9 cellular contexts compared by ENCODE assay signal in genomic region chr7:134900430-134900876, GRCh38.
A peak's percentile ranks its signal among the peaks of the same experiment; 100 is the strongest.
DNase-seq lines count a peak whose midpoint lies in the region; ATAC-seq and TF ChIP-seq lines count a peak whose summit lies in the region.
"Had no signal": no experiment of that assay in that cellular context is flagged by ENCODE, and none has a peak within 500 bp of the region (broad histone marks: within the 10 kb centered on the region; RNA-seq: fewer than 3 reads in every experiment).

No MANE protein-coding gene starts in this region.

- H3K79me1 ChIP-seq in trophoblast cell (ENCODE audit: low read length), result peaks cover 14% of the 10 kb centered on the region

- DNase-seq in HCT116 (ENCODE audit: low read depth, low spot score) (no peak), trophoblast cell (no peak), SHP77 treated with DMSO at 0.1 percent for 48 hours (lab: John Stamatoyannopoulos, UW) (no peak), SHP77 (lab: John Stamatoyannopoulos, UW) (no peak), BE2C (no peak)
- DNase-seq: testis had no signal

- no peak overlapping the region for H4K12ac ChIP-seq in trophoblast cell (ENCODE audit: low read depth, low read length)

- H3K9me3 ChIP-seq in HCT116 (ENCODE audit: control insufficient read depth in 1 of 2, insufficient read depth in 1 of 2, low read depth in 1 of 2, low read length in 2 of 2) (peaks cover 8 to 13% of the 10 kb centered on the region in 2 experiments; a peak in 2 of 4 replicates), trophoblast cell (ENCODE audit: insufficient read depth, low read depth, low read length) (peaks cover 6% of the 10 kb centered on the region), BE2C (0 out of 2 replicates have a peak, but pooled peaks cover 3% of the 10 kb centered on the region)
- H3K9me3 ChIP-seq: testis had no signal

- H2BK120ac ChIP-seq in trophoblast cell (ENCODE audit: insufficient read depth, low read length, poor library complexity), result peak overlapping the region; percentile 74

- no peak for TF ChIP-seq POLR2A in HCT116 (IDR thresholded peaks at IDR 0.05; ENCODE audit: borderline replicate concordance, extremely low read depth, insufficient read depth, insufficient read length)

- intact Hi-C loops in HCT116 (cut with micrococcal nuclease), result no loop called here

- peak overlapping the region; percentile 70 for H4K91ac ChIP-seq in trophoblast cell (ENCODE audit: low read depth, low read length)

- H3K18ac ChIP-seq in trophoblast cell (ENCODE audit: low read length), result peak overlapping the region; percentile 37

- POLR2A ChIA-PET in HCT116 (lab: Charles Lee), result interaction anchor here (1.8 kb wide), 1 partner anchor 10 kb away, joined by 6 read pairs; no protein-coding TSS in a partner anchor

- H3K4me1 ChIP-seq in HCT116 (ENCODE audit: control insufficient read depth in 1 of 2, insufficient read depth in 2 of 2, low read length in 2 of 2) (peaks cover 18 to 40% of the 10 kb centered on the region in 2 experiments), trophoblast cell (ENCODE audit: control insufficient read depth in 1 of 2, insufficient read depth in 2 of 2, low read length in 2 of 2) (peaks cover 21 to 26% of the 10 kb centered on the region in 2 experiments), BE2C (no peaks in the 10 kb centered on the region; the same call in 1 of the 2 replicates)

- H2BK5ac ChIP-seq in trophoblast cell (ENCODE audit: low read depth, low read length, poor library complexity), result peak overlapping the region; percentile 58

- CTCF ChIA-PET in HCT116 (lab: Charles Lee), result no interaction called here

- H3K4me3 ChIP-seq in HCT116 (replicated peaks in 1 of 2; ENCODE audit: low read depth in 1 of 2, low read length in 2 of 2) (no peak overlapping the region), trophoblast cell (ENCODE audit: low read depth, low read length) (no peak overlapping the region), BE2C (ENCODE audit: low read depth, low read length) (no peak overlapping the region)
- H3K4me3 ChIP-seq: testis had no signal

- H4K8ac ChIP-seq in trophoblast cell (ENCODE audit: low read depth, low read length), result no peak overlapping the region

- peak overlapping the region; percentile 11 for H2AK5ac ChIP-seq in trophoblast cell (ENCODE audit: low read length)

- peak overlapping the region; percentile 87 for H3K4ac ChIP-seq in trophoblast cell (ENCODE audit: low read depth, low read length)

- H3K36me3 ChIP-seq in HCT116 (ENCODE audit: control insufficient read depth in 1 of 2, insufficient read depth in 2 of 2, low read length in 2 of 2) (no peaks in the 10 kb centered on the region; a peak in 1 of 4 replicates), trophoblast cell (ENCODE audit: control insufficient read depth in 1 of 2, insufficient read depth in 2 of 2, low read length in 2 of 2) (peaks cover 15 to 24% of the 10 kb centered on the region in 2 experiments), BE2C (peaks cover 2% of the 10 kb centered on the region)

- no TSS peak for BruUV-seq in HCT116 (replicated peaks; lab: Mats Ljungman, UMichigan)

- H3K27me3 ChIP-seq in HCT116 (ENCODE audit: insufficient read depth, low read length), result no peaks in the 10 kb centered on the region
- no peaks in the 10 kb centered on the region for H3K27me3 ChIP-seq in trophoblast cell (ENCODE audit: insufficient read depth, low read length)
- no peaks in the 10 kb centered on the region for H3K27me3 ChIP-seq in BE2C
- H3K27me3 ChIP-seq: testis had no signal

- no peak overlapping the region for H2AFZ ChIP-seq in HCT116 (ENCODE audit: low read depth, low read length, poor library complexity, severe bottlenecking)
- no peak overlapping the region for H2AFZ ChIP-seq in trophoblast cell (ENCODE audit: insufficient read depth, low read length, poor library complexity)

- no peak for TF ChIP-seq CTCF in HCT116 (IDR thresholded peaks at IDR 0.05 in 2 of 3, conservative IDR thresholded peaks at IDR 0.05 in 1 of 3; ENCODE audit: borderline replicate concordance in 1 of 3, insufficient read depth in 1 of 3, low read depth in 2 of 3, low read length in 2 of 3)
- TF ChIP-seq CTCF in BE2C (IDR thresholded peaks at IDR 0.05; ENCODE audit: low read depth, low read length), result no peak

- peak overlapping the region; percentile 53 for H3K14ac ChIP-seq in trophoblast cell (ENCODE audit: low read length)

- no peaks in the 10 kb centered on the region for H3K9me2 ChIP-seq in HCT116 (ENCODE audit: insufficient read depth)

- TF ChIP-seq RAD21 in HCT116 (IDR thresholded peaks at IDR 0.05; ENCODE audit: low read depth), result no peak

- H2BK12ac ChIP-seq in trophoblast cell (ENCODE audit: low read length), result peak overlapping the region; percentile 95

- peak overlapping the region; percentile 73 for H3K4me2 ChIP-seq in HCT116 (ENCODE audit: low read length)
- H3K4me2 ChIP-seq in trophoblast cell (ENCODE audit: low read length), result no peak overlapping the region

- H3K23ac ChIP-seq in trophoblast cell (ENCODE audit: low read length), result no peak overlapping the region

- WGBS in trophoblast cell (ENCODE audit: extremely low coverage, insufficient coverage, insufficient read length), result no CpG with 5 or more reads among the region's 5 CpGs

- RAD21 ChIA-PET in HCT116 (lab: Charles Lee; ENCODE audit: low non-redundant PET in 1 of 2, low total read pairs in 2 of 2, uncharacterized antibody in 2 of 2, unreplicated experiment in 2 of 2), result no interaction called here

- H4K20me1 ChIP-seq in HCT116 (ENCODE audit: insufficient read depth), result no peaks in the 10 kb centered on the region

- H3K9ac ChIP-seq in HCT116 (ENCODE audit: low read length) (peak overlapping the region; percentile 57), trophoblast cell (ENCODE audit: low read length) (no peak overlapping the region)

- H3K27ac ChIP-seq in HCT116 (ENCODE audit: low read depth, low read length) (peak overlapping the region; percentile 77; the same call in 1 of the 2 replicates), trophoblast cell (ENCODE audit: low read depth, low read length) (peak overlapping the region; percentile 18)
- H3K27ac ChIP-seq: testis had no signal

- H3K79me2 ChIP-seq in HCT116 (ENCODE audit: insufficient read depth, low read length) (peaks cover 57% of the 10 kb centered on the region), trophoblast cell (ENCODE audit: control insufficient read depth, insufficient read depth, low read length, poor library complexity) (peaks cover 11% of the 10 kb centered on the region)

- ATAC-seq in GM18870 (IDR thresholded peaks at IDR 0.05; ENCODE audit: unreplicated experiment) (peak; percentile 87), HCT116 (no peak), HG03571 (IDR thresholded peaks at IDR 0.05; ENCODE audit: unreplicated experiment) (peak; percentile 74)
- ATAC-seq in activated CD4-positive, CD25-positive, alpha-beta regulatory T cell treated with anti-CD3 and anti-CD28 coated beads, Interleukin-2, amount 50 U/mL, for 24 hours, result no peak

TF ChIP-seq in HCT116, 20 proteins besides CTCF, POLR2A, EP300 and RAD21:
- no peak for TF ChIP-seq SP1 (IDR thresholded peaks at IDR 0.05; ENCODE audit: low read depth)

Comparison
In these comparisons a context has a peak if more than half of its experiments do, and no peak if none do; other contexts are left out.
1. ATAC-seq: peak in GM18870 (single experiment) and HG03571 (single experiment); none in HCT116 (single experiment) and activated CD4-positive, CD25-positive, alpha-beta regulatory T cell treated with anti-CD3 and anti-CD28 coated beads, Interleukin-2, amount 50 U/mL, for 24 hours (0 of 2).